Comparison of ENCODE assay signal across 28 cellular contexts in the genomic region with DNA sequence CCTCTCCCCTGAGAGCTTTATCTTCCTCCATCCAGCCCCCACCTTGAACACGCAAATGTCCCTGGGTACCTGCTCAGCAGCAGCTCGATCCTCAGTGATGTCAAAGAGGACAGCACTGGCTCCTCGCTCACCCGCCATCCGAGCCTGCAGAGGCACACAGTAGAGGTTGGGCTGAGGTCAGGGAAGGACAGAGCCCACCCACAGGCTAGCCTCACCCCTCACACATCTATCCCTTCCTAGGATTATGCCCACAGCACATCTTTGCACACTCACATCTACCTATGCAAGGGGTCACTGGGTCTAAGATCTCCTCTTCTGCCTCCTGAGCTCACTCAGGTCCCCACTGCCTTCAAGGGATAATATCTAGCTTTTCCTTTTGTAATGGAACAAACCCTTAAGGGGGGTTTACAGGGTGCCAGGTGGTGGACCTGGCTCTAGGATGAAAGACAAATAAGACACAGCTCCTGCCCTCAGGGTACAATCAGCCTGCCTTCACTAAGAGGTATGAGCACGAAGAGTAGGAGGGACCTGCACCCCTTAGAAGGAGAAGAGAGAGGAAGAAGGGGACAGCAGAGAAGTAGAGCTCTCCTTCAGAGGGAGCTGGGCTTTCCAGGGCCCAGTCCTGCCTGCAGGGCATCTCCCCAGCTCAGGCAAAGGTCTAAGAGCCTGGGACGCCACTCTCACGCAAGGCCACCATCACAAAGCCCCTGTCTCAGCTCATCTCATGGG. TPM values are rescaled to one million over a fixed set of nuclear protein-coding genes. Genes with fewer than 3 reads are reported as not detected.
DNase-seq lines count a peak whose midpoint lies in the region; ATAC-seq and TF ChIP-seq lines count a peak whose summit lies in the region.
"Had no signal": no experiment of that assay in that cellular context is flagged by ENCODE, and none has a peak within 500 bp of the region (broad histone marks: within the 10 kb centered on the region; RNA-seq: fewer than 3 reads in every experiment).

No MANE protein-coding gene starts in this region.

- H3K4me3 Mint-ChIP-seq in T-helper 17 cell (no peak overlapping the region), mesothelial cell of epicardium (no peak overlapping the region)
- H3K4me3 Mint-ChIP-seq in stimulated activated effector memory CD8-positive, alpha-beta T cell treated with anti-CD3 and anti-CD28 coated beads, Interleukin-12 subunit alpha, Interleukin-12 subunit beta, amount 100 ng/mL, for 72 hours, result no peak overlapping the region
- H3K4me3 Mint-ChIP-seq: activated B cell treated with CpG ODN at 0.5 μM for 24 hours; activated T-cell treated with anti-CD3 and anti-CD28 coated beads, Interleukin-2, amount 50 U/mL, for 72 hours; central memory CD8-positive, alpha-beta T cell; natural killer cell; T-cell had no signal

- no peaks in the 10 kb centered on the region for H3K27me3 ChIP-seq in BLaER1 treated with 17β-estradiol and CSF1 and Interleukin-3, amounts not matched to agents 10 nM and 100 nM
- H3K27me3 ChIP-seq: foreskin keratinocyte, heart left ventricle had no signal

- H3K9ac ChIP-seq in BLaER1 treated with 17β-estradiol and CSF1 and Interleukin-3, amounts not matched to agents 10 nM and 100 nM, result no peak overlapping the region

- no peaks in the 10 kb centered on the region for H3K9me3 Mint-ChIP-seq in mesothelial cell of epicardium
- no peaks in the 10 kb centered on the region for H3K9me3 Mint-ChIP-seq in stimulated activated effector memory CD8-positive, alpha-beta T cell treated with anti-CD3 and anti-CD28 coated beads, Interleukin-12 subunit alpha, Interleukin-12 subunit beta, amount 100 ng/mL, for 72 hours
- H3K9me3 Mint-ChIP-seq: activated B cell treated with CpG ODN at 0.5 μM for 24 hours; activated T-cell treated with anti-CD3 and anti-CD28 coated beads, Interleukin-2, amount 50 U/mL, for 72 hours; central memory CD8-positive, alpha-beta T cell; natural killer cell; T-cell had no signal

- H3K36me3 ChIP-seq in BLaER1 treated with 17β-estradiol and CSF1 and Interleukin-3, amounts not matched to agents 10 nM and 100 nM, result no peaks in the 10 kb centered on the region; a peak in 2 of 22 replicates
- H3K36me3 ChIP-seq: heart left ventricle, thoracic aorta had no signal

- no peaks in the 10 kb centered on the region for H3K9me3 ChIP-seq in BLaER1 treated with 17β-estradiol and CSF1 and Interleukin-3, amounts not matched to agents 10 nM and 100 nM (replicated peaks in 1 of 11)
- no peaks in the 10 kb centered on the region for H3K9me3 ChIP-seq in T-helper 17 cell (ENCODE audit: control insufficient read depth, low read length, poor library complexity, severe bottlenecking)
- H3K9me3 ChIP-seq: heart left ventricle, thoracic aorta had no signal

- no peak for ATAC-seq in T-helper 17 cell
- no peak for ATAC-seq in stimulated activated effector memory CD8-positive, alpha-beta T cell treated with anti-CD3 and anti-CD28 coated beads, Interleukin-12 subunit alpha, Interleukin-12 subunit beta, amount 100 ng/mL, for 72 hours
- ATAC-seq: natural killer cell, T-cell had no signal

- H3K4me2 ChIP-seq in BLaER1 treated with 17β-estradiol and CSF1 and Interleukin-3, amounts not matched to agents 10 nM and 100 nM, result peak overlapping the region in 10 of 11 experiments; percentile 1 to 74 (median 54); a peak in 17 of 22 replicates

- no peak overlapping the region for H3K27ac ChIP-seq in BLaER1 treated with 17β-estradiol and CSF1 and Interleukin-3, amounts not matched to agents 10 nM and 100 nM
- H3K27ac ChIP-seq: foreskin keratinocyte, heart left ventricle, thoracic aorta had no signal

- H3K4me1 Mint-ChIP-seq in T-helper 17 cell, result peaks cover 11% of the 10 kb centered on the region
- H3K4me1 Mint-ChIP-seq in mesothelial cell of epicardium, result peaks cover 35% of the 10 kb centered on the region
- H3K4me1 Mint-ChIP-seq in stimulated activated effector memory CD8-positive, alpha-beta T cell treated with anti-CD3 and anti-CD28 coated beads, Interleukin-12 subunit alpha, Interleukin-12 subunit beta, amount 100 ng/mL, for 72 hours, result no peaks in the 10 kb centered on the region

- H3K4me1 ChIP-seq in BLaER1 treated with 17β-estradiol and CSF1 and Interleukin-3, amounts not matched to agents 10 nM and 100 nM, result peaks cover 0 to 23% (median 13%) of the 10 kb centered on the region in 10 experiments; a peak in 15 of 20 replicates
- H3K4me1 ChIP-seq: heart left ventricle had no signal

- no peaks in the 10 kb centered on the region for H4K20me1 ChIP-seq in BLaER1 treated with 17β-estradiol and CSF1 and Interleukin-3, amounts not matched to agents 10 nM and 100 nM

- H3K27me3 Mint-ChIP-seq in T-helper 17 cell (no peaks in the 10 kb centered on the region), mesothelial cell of epicardium (ENCODE audit: low read depth) (no peaks in the 10 kb centered on the region)
- H3K27me3 Mint-ChIP-seq: activated B cell treated with CpG ODN at 0.5 μM for 24 hours; central memory CD8-positive, alpha-beta T cell; T-cell had no signal

- H3K27ac Mint-ChIP-seq in T-helper 17 cell, result peak overlapping the region; percentile 43
- peak overlapping the region; percentile 80 for H3K27ac Mint-ChIP-seq in mesothelial cell of epicardium
- peak overlapping the region; percentile 18 for H3K27ac Mint-ChIP-seq in stimulated activated effector memory CD8-positive, alpha-beta T cell treated with anti-CD3 and anti-CD28 coated beads, Interleukin-12 subunit alpha, Interleukin-12 subunit beta, amount 100 ng/mL, for 72 hours
- H3K27ac Mint-ChIP-seq: activated B cell treated with CpG ODN at 0.5 μM for 24 hours; activated T-cell treated with anti-CD3 and anti-CD28 coated beads, Interleukin-2, amount 50 U/mL, for 72 hours; natural killer cell; T-cell had no signal

- H3K36me3 Mint-ChIP-seq in T-helper 17 cell (ENCODE audit: low read depth) (peaks cover 5% of the 10 kb centered on the region), mesothelial cell of epicardium (peaks cover 28% of the 10 kb centered on the region)
- H3K36me3 Mint-ChIP-seq in stimulated activated effector memory CD8-positive, alpha-beta T cell treated with anti-CD3 and anti-CD28 coated beads, Interleukin-12 subunit alpha, Interleukin-12 subunit beta, amount 100 ng/mL, for 72 hours, result peaks cover 6% of the 10 kb centered on the region
- H3K36me3 Mint-ChIP-seq: natural killer cell had no signal

- no peak for TF ChIP-seq CTCF in mesothelial cell of epicardium (IDR thresholded peaks at IDR 0.05; ENCODE audit: unreplicated experiment)

- no peak overlapping the region for H3K4me3 ChIP-seq in BLaER1 treated with 17β-estradiol and CSF1 and Interleukin-3, amounts not matched to agents 10 nM and 100 nM
- H3K4me3 ChIP-seq: heart left ventricle, thoracic aorta had no signal

- DNase-seq in T-helper 17 cell (no peak), mesothelial cell of epicardium (ENCODE audit: low spot score in 2 of 2, unreplicated experiment in 2 of 2) (no peak), AG08396 (ENCODE audit: low spot score) (no peak), RPMI8226 (no peak)
- no peak for DNase-seq in stimulated activated effector memory CD8-positive, alpha-beta T cell treated with anti-CD3 and anti-CD28 coated beads, Interleukin-12 subunit alpha, Interleukin-12 subunit beta, amount 100 ng/mL, for 72 hours (ENCODE audit: low spot score in 2 of 2)
- no peak for DNase-seq in activated CD4-positive, alpha-beta T cell treated with anti-CD3 and anti-CD28 coated beads for 48 hours
- DNase-seq: activated B cell treated with CpG ODN at 0.5 μM for 24 hours; activated naive CD4-positive, alpha-beta T cell; activated T-cell treated with anti-CD3 and anti-CD28 coated beads, Interleukin-2, amount 50 U/mL, for 72 hours; C1 segment of cervical spinal cord; dermis blood vessel endothelial cell; DMS53; foreskin keratinocyte; H7; heart left ventricle; Kasumi-1; midbrain; natural killer cell; NCI-H1436 treated with DMSO at 0.1 percent for 48 hours; NCI-H226; NCI-H748 treated with DMSO at 0.1 percent for 48 hours; stimulated activated naive CD4-positive, alpha-beta T cell; T-cell had no signal

RNA-seq across cellular contexts. Expression of a gene that starts 11.6 kb away (rescaled TPM):
- total RNA-seq in T-helper 17 cell (10 to 100 TPM; 41.3 to 50.6 TPM), mesothelial cell of epicardium (76.8 to 90.7 TPM (median 86.6 TPM) in 3 replicates)

RNA-seq across cellular contexts. Expression of a gene that starts 35.0 kb away (rescaled TPM):
- total RNA-seq in T-helper 17 cell, result 10 to 100 TPM; 30.5 to 32.8 TPM
- total RNA-seq in mesothelial cell of epicardium, result 87.2 to 88.8 TPM (median 88.4 TPM) in 3 replicates
- total RNA-seq: SK-MEL-5 had no signal

RNA-seq across cellular contexts. Expression of a gene that starts 53.7 kb away (rescaled TPM):
- under 1 TPM; 0.57 to 0.94 TPM for total RNA-seq in T-helper 17 cell
- total RNA-seq in mesothelial cell of epicardium, result 38.7 to 40.3 TPM (median 39.0 TPM) in 3 replicates
- total RNA-seq: dermis blood vessel endothelial cell, osteocyte had no signal

Comparison
In these comparisons a context has a peak if more than half of its experiments do, and no peak if none do; other contexts are left out.
1. H3K27ac Mint-ChIP-seq: peak in every context shown above with its lines; median percentile 80 in mesothelial cell of epicardium; 43 in T-helper 17 cell; 18 in stimulated activated effector memory CD8-positive, alpha-beta T cell treated with anti-CD3 and anti-CD28 coated beads, Interleukin-12 subunit alpha, Interleukin-12 subunit beta, amount 100 ng/mL, for 72 hours.
2. RNA of a gene that starts 53.7 kb away (total RNA-seq): 38.7 to 40.3 TPM in mesothelial cell of epicardium; 0.57 to 0.94 TPM in T-helper 17 cell; every median in the first group is over 10 times any median in the second.